ENCODE assay signal across 8 cellular contexts in the genomic region with DNA sequence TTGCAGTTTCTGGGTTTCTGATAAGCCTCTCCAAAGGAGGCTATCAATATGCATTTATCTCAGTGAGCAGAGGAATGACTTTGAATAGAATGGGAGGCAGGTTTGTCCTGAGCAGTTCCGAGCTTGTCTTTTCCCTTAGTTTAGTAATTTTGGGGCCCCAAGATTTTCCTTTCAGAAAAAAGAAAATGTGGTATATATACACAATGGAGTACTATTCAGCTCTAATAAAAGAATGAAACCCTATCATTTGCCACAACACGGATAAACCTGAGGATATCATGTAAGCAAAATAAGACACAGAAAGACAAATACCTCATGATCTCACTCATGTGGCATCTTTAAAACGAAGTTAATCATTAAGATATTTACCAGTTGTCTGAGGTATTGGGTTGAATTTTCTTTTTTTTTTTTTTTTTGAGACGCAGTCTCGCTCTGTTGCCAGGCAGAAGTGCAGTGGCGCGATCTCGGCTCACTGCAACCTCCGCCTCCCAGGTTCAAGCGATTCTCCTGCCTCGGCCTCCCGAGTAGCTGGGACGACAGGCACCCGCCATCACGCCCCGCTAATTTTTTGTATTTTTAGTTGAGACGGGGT. TPM values are rescaled to one million over a fixed set of nuclear protein-coding genes. Genes with fewer than 3 reads are reported as not detected.
DNase-seq lines count a peak whose midpoint lies in the region; ATAC-seq and TF ChIP-seq lines count a peak whose summit lies in the region.

No MANE protein-coding gene starts in this region.

- H3K4me1 ChIP-seq in ES-I3 (ENCODE audit: insufficient read depth, low read length) = 0 out of 2 replicates have a peak, but pooled peaks cover 7% of the 10 kb centered on the region

- ATAC-seq in HG02642 (IDR thresholded peaks at IDR 0.05; ENCODE audit: poor library complexity, unreplicated experiment) (peak; percentile 31), GM19467 (IDR thresholded peaks at IDR 0.05; ENCODE audit: unreplicated experiment) (no peak), esophagus mucosa (no peak)

- no peaks in the 10 kb centered on the region for H3K27me3 ChIP-seq in WERI-Rb-1 (ENCODE audit: insufficient read depth, low read depth, severe bottlenecking)

- peak overlapping the region; percentile 99 for H3K9ac ChIP-seq in ES-I3 (ENCODE audit: low read depth, low read length)

- DNase-seq in WERI-Rb-1 (no peak), glomerular visceral epithelial cell (ENCODE audit: extremely low spot score) (peak; percentile 40), renal cortical epithelial cell (ENCODE audit: low read depth) (peak; percentile 70), UCSD-AML1 (lab: John Stamatoyannopoulos, UW; ENCODE audit: unreplicated experiment) (no peak)

- peak overlapping the region; percentile 79 for H3K4me3 ChIP-seq in WERI-Rb-1 (ENCODE audit: low read depth, low read length)

- peak overlapping the region; percentile 88 for H3K27ac ChIP-seq in WERI-Rb-1

- no peak for TF ChIP-seq CTCF in WERI-Rb-1 (IDR thresholded peaks at IDR 0.05; ENCODE audit: low read depth, low read length)

- H3K9me3 ChIP-seq in ES-I3 (ENCODE audit: control insufficient read depth, insufficient read depth, low read length) (no peaks in the 10 kb centered on the region; the same call in 1 of the 2 replicates), WERI-Rb-1 (ENCODE audit: severe bottlenecking) (no peaks in the 10 kb centered on the region)

- H3K36me3 ChIP-seq in ES-I3 (ENCODE audit: insufficient read depth, low read length) (peaks cover 24% of the 10 kb centered on the region; the same call in 1 of the 2 replicates), WERI-Rb-1 (peaks cover 54% of the 10 kb centered on the region)

RNA-seq across cellular contexts. Expression of gene ZNF721, which starts 0.5 kb away (rescaled TPM):
- 17.5 and 47.5 TPM in 2 replicates for total RNA-seq in renal cortical epithelial cell
- total RNA-seq in esophagus mucosa = 12.8 TPM

RNA-seq across cellular contexts. Expression of gene PIGG, which starts 0.6 kb away (rescaled TPM):
- 40.3 and 66.2 TPM in 2 replicates for total RNA-seq in renal cortical epithelial cell
- 29.1 TPM for total RNA-seq in esophagus mucosa

Comparison
In these comparisons a context has a peak if more than half of its experiments do, and no peak if none do; other contexts are left out.
1. DNase-seq: peak in glomerular visceral epithelial cell (single experiment) and renal cortical epithelial cell (single experiment); none in WERI-Rb-1 (single experiment) and UCSD-AML1 (single experiment).